26 cellular contexts compared by ENCODE assay signal in genomic region chr5:2125163-2125900, GRCh38.
"Had no signal": no experiment of that assay in that cellular context is flagged by ENCODE, and none has a peak within 500 bp of the region (broad histone marks: within the 10 kb centered on the region; RNA-seq: fewer than 3 reads in every experiment).

No MANE protein-coding gene starts in this region.

- DNase-seq: cortex of kidney; effector memory CD8-positive, alpha-beta T cell; erythroblast; esophagus squamous epithelium; foreskin melanocyte; glutamatergic neuron; hypothalamus; immature natural killer cell; islet precursor cell; kidney glomerular epithelial cell; left colon; left ventricle myocardium inferior; lower lobe of right lung; natural killer cell; occipital lobe; ovary; stimulated activated CD4-positive, alpha-beta T cell treated with anti-CD3 and anti-CD28 coated beads, Interleukin-12 subunit alpha, Interleukin-12 subunit beta, amount 100 ng/mL, for 4 hours; stimulated activated CD4-positive, alpha-beta T cell treated with anti-CD3 and anti-CD28 coated beads, Interleukin-1b, Interleukin-23, amount 100 ng/mL, for 48 hours; stimulated activated CD4-positive, alpha-beta T cell treated with anti-CD3 and anti-CD28 coated beads, Interleukin-4, amount 100 ng/mL, for 1 hour; stimulated activated CD8-positive, alpha-beta memory T cell treated with anti-CD3 and anti-CD28 coated beads, Interleukin-4, amount 100 ng/mL, for 48 hours; stimulated activated naive CD4-positive, alpha-beta T cell treated with Interleukin-2 at 50 U/mL for 16 hours; stomach; thyroid gland; upper lobe of left lung had no signal

- ATAC-seq: effector memory CD8-positive, alpha-beta T cell; left colon; lower lobe of right lung; natural killer cell; sciatic nerve had no signal

- H3K4me1 ChIP-seq: esophagus squamous epithelium, lower lobe of right lung, stomach, thyroid gland, upper lobe of left lung had no signal

- H3K36me3 ChIP-seq: esophagus squamous epithelium, left ventricle myocardium inferior, lower lobe of right lung, ovary, stomach, thyroid gland, upper lobe of left lung had no signal

- H3K36me3 Mint-ChIP-seq: immature natural killer cell, natural killer cell had no signal

- H3K27me3 ChIP-seq: ovary, thyroid gland, upper lobe of left lung had no signal

- H3K9me3 ChIP-seq: esophagus squamous epithelium, left ventricle myocardium inferior, lower lobe of right lung, ovary, thyroid gland had no signal

- H3K27ac ChIP-seq: esophagus squamous epithelium, left ventricle myocardium inferior, lower lobe of right lung, ovary, stomach, thyroid gland, upper lobe of left lung had no signal

- H3K4me3 Mint-ChIP-seq: effector memory CD8-positive, alpha-beta T cell; immature natural killer cell; natural killer cell had no signal

- H3K4me3 ChIP-seq: esophagus squamous epithelium, left ventricle myocardium inferior, lower lobe of right lung, ovary, smooth muscle cell, stomach, thyroid gland, upper lobe of left lung had no signal

- H3K4me2 ChIP-seq: smooth muscle cell had no signal

- H3K4me1 Mint-ChIP-seq: immature natural killer cell, natural killer cell had no signal

- H3K9me3 Mint-ChIP-seq: effector memory CD8-positive, alpha-beta T cell; immature natural killer cell; natural killer cell had no signal

- H3K27ac Mint-ChIP-seq: effector memory CD8-positive, alpha-beta T cell; immature natural killer cell; natural killer cell had no signal
